ENCODE assay signal across 10 cellular contexts in the genomic region with DNA sequence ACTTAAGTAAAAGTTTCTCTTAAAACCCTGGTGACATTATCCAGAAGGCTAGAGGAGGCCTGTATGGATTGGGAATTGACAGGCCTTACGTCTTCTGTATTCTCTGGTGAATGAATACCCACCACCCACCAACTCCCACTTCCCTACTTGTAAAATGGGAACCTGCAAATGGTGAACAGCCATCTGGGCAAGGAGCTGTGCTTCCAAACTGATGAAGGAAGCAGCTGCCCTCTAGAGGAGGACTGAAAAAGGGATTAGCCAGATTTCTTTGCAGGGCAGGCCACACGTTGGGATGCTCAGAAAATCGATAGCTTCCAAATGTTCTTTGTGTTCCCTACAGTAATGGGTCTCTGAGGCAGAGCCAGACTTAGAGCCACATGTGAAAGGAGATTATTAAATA. TPM values are rescaled to one million over a fixed set of nuclear protein-coding genes. Genes with fewer than 3 reads are reported as not detected.
DNase-seq lines count a peak whose midpoint lies in the region; ATAC-seq lines count a peak whose summit lies in the region.
"Had no signal": no experiment of that assay in that cellular context is flagged by ENCODE, and none has a peak within 500 bp of the region (broad histone marks: within the 10 kb centered on the region; RNA-seq: fewer than 3 reads in every experiment).

No MANE protein-coding gene starts in this region.

- no peak for ATAC-seq in GM19463 (IDR thresholded peaks at IDR 0.05; ENCODE audit: unreplicated experiment)

- DNase-seq in NCI-H1436 (lab: John Stamatoyannopoulos, UW) (peak; percentile 0), NCI-H1436 treated with DMSO at 0.1 percent for 48 hours (lab: John Stamatoyannopoulos, UW) (no peak), NCI-H524 treated with DMSO at 0.1 percent for 48 hours (lab: John Stamatoyannopoulos, UW) (peak; percentile 2), dermis microvascular lymphatic vessel endothelial cell (ENCODE audit: low read depth in 2 of 2) (peak; percentile 14 to 30), posterior vena cava (ENCODE audit: low spot score) (peak; percentile 28), hepatic stellate cell (ENCODE audit: low spot score) (no peak)
- DNase-seq in effector CD8-positive, alpha-beta T cell (lab: John Stamatoyannopoulos, UW), result no peak
- DNase-seq: retina had no signal

- intact Hi-C loops in posterior vena cava (cut with DNase I), result loop anchor here in 1 of 2 donors (2.0 kb wide), 1 partner anchor 47 kb away; no protein-coding TSS in a partner anchor

RNA-seq across cellular contexts. Expression of a gene that starts 39.3 kb away (rescaled TPM):
- under 0.01 TPM in 1 of 2 replicates, not detected in the other for total RNA-seq in dermis microvascular lymphatic vessel endothelial cell
- total RNA-seq in posterior vena cava, result 1 to 10 TPM; 1.4 to 1.6 TPM
- total RNA-seq: B cell had no signal

RNA-seq across cellular contexts. Expression of a gene that starts 49.0 kb away (rescaled TPM):
- total RNA-seq in dermis microvascular lymphatic vessel endothelial cell (not detected in 2 replicates), posterior vena cava (1 to 10 TPM; 1.7 to 6.5 TPM)
- total RNA-seq: B cell had no signal

Comparison
In these comparisons a context has a peak if more than half of its experiments do, and no peak if none do; other contexts are left out.
1. DNase-seq: peak in NCI-H1436 (single experiment), NCI-H524 treated with DMSO at 0.1 percent for 48 hours (single experiment), dermis microvascular lymphatic vessel endothelial cell (2 of 2) and posterior vena cava (single experiment); none in NCI-H1436 treated with DMSO at 0.1 percent for 48 hours (single experiment), effector CD8-positive, alpha-beta T cell (single experiment) and hepatic stellate cell (single experiment).